In genomic region chr13:90950134-90950533, GRCh38 we compare ENCODE assay signal across 17 cellular contexts.
"Had no signal": no experiment of that assay in that cellular context is flagged by ENCODE, and none has a peak within 500 bp of the region (broad histone marks: within the 10 kb centered on the region; RNA-seq: fewer than 3 reads in every experiment).

No MANE protein-coding gene starts in this region.

- DNase-seq: activated CD4-positive, alpha-beta memory T cell treated with anti-CD3 and anti-CD28 coated beads for 36 hours; activated CD4-positive, alpha-beta T cell treated with anti-CD3 and anti-CD28 coated beads for 36 hours; activated CD8-positive, alpha-beta memory T cell treated with anti-CD3 and anti-CD28 coated beads, Interleukin-2, amount 10 ng/mL, durations not matched to agents 7 days and 5 days; activated naive CD4-positive, alpha-beta T cell treated with anti-CD3 and anti-CD28 coated beads, Interleukin-2, amount 50 U/mL, for 16 hours; activated T-cell treated with anti-CD3 and anti-CD28 coated beads, Interleukin-2, amount 50 U/mL, for 1 hour; central memory CD4-positive, alpha-beta T cell; colonic mucosa; foreskin keratinocyte; head of caudate nucleus; ovary; sigmoid colon; stimulated activated CD4-positive, alpha-beta T cell treated with anti-CD3 and anti-CD28 coated beads, Interleukin-12 subunit alpha, Interleukin-12 subunit beta, amount 100 ng/mL, for 4 hours; stimulated activated CD4-positive, alpha-beta T cell treated with anti-CD3 and anti-CD28 coated beads, Interleukin-2, amount 100 ng/mL, for 24 hours; T-helper 1 cell; T1000; upper lobe of right lung had no signal

- H3K36me3 ChIP-seq: colonic mucosa, ovary, sigmoid colon, thoracic aorta, upper lobe of right lung had no signal

- H3K4me1 ChIP-seq: colonic mucosa, foreskin keratinocyte, sigmoid colon, upper lobe of right lung had no signal

- H3K4me3 ChIP-seq: colonic mucosa, ovary, sigmoid colon, thoracic aorta, upper lobe of right lung had no signal

- H3K9me3 ChIP-seq: colonic mucosa, ovary, thoracic aorta, upper lobe of right lung had no signal

- H3K27me3 ChIP-seq: colonic mucosa, foreskin keratinocyte, ovary, sigmoid colon, upper lobe of right lung had no signal
